In the genomic region with DNA sequence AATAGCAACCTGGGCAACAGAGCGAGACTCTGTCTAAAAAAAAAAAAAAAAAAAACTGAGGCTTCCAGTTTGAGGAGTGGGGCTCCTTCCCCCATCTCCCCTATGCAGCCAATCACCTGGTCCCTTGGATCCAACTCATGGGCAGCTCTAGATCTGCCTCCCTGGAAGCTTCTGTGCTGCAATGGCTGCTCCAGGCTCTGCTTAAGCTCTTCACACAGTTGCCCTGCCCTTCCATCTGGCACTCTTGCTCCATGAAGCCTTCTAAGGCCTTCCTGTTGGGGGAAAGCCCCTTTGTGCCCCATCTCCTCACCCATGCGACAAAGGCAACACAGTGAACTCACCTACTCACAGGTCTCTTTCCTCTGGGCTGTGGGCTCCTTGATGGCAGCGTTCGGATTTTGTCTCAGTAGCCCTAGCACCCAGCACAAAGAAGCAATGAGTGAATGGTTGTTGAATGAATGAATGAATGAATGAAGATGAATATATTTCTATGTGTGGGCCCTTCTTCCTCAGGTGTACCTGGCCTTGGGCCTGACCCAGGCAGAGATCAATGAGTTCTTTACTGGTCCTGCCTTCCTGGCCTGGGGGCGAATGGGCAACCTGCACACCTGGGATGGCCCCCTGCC, we compare ENCODE assay signal across 15 cellular contexts. TPM values are rescaled to one million over a fixed set of nuclear protein-coding genes. Genes with fewer than 3 reads are reported as not detected.
DNase-seq lines count a peak whose midpoint lies in the region; ATAC-seq and TF ChIP-seq lines count a peak whose summit lies in the region.
"Had no signal": no experiment of that assay in that cellular context is flagged by ENCODE, and none has a peak within 500 bp of the region (broad histone marks: within the 10 kb centered on the region; RNA-seq: fewer than 3 reads in every experiment).

No MANE protein-coding gene starts in this region.

- H4K20me1 ChIP-seq in mammary epithelial cell (ENCODE audit: insufficient read depth, low read length), result no peaks in the 10 kb centered on the region

- H3K4me1 Mint-ChIP-seq in MCF 10A (ENCODE audit: insufficient read depth, unreplicated experiment) (peaks cover 24% of the 10 kb centered on the region), T-cell (peaks cover 35 to 44% (median 44%) of the 10 kb centered on the region in 3 donors), glutamatergic neuron (ENCODE audit: low read depth, unreplicated experiment) (peaks cover 22% of the 10 kb centered on the region), type B pancreatic cell (ENCODE audit: unreplicated experiment) (peaks cover 11% of the 10 kb centered on the region)

- peaks cover 5% of the 10 kb centered on the region for H3K36me3 ChIP-seq in mammary epithelial cell (ENCODE audit: insufficient read depth, low read length)

- ATAC-seq in T-cell (replicated peaks in 1 of 4) (no peak), HG03439 (IDR thresholded peaks at IDR 0.05; ENCODE audit: unreplicated experiment) (no peak), GM19324 (IDR thresholded peaks at IDR 0.05; ENCODE audit: low FRiP score, unreplicated experiment) (no peak), GM18502 (IDR thresholded peaks at IDR 0.05; ENCODE audit: poor library complexity, unreplicated experiment) (no peak)
- ATAC-seq: activated CD4-positive, CD25-positive, alpha-beta regulatory T cell treated with anti-CD3 and anti-CD28 coated beads, Interleukin-2, amount 50 U/mL, for 24 hours had no signal

- H3K4me3 Mint-ChIP-seq in MCF 10A (ENCODE audit: unreplicated experiment) (peak overlapping the region; percentile 81), T-cell (peak overlapping the region; percentile 59 to 79 (median 72)), glutamatergic neuron (ENCODE audit: unreplicated experiment) (peak overlapping the region; percentile 94), type B pancreatic cell (peak overlapping the region; percentile 90)

- no peaks in the 10 kb centered on the region for H3K9me3 ChIP-seq in mammary epithelial cell (replicated peaks; ENCODE audit: insufficient read depth, low read length)
- H3K9me3 ChIP-seq: SJSA1 had no signal

- DNase-seq in MCF 10A (ENCODE audit: unreplicated experiment), result no peak
- DNase-seq in mammary epithelial cell, result no peak
- DNase-seq in T-cell, result no peak
- no peak for DNase-seq in glutamatergic neuron
- DNase-seq in type B pancreatic cell (ENCODE audit: extremely low spot score, unreplicated experiment), result no peak
- DNase-seq: amniotic stem cell; MV-4-11; NCI-H446; occipital lobe; stimulated activated CD4-positive, alpha-beta T cell treated with anti-CD3 and anti-CD28 coated beads, Interleukin-15, amount 100 ng/mL, for 24 hours had no signal

- H3K27me3 Mint-ChIP-seq in MCF 10A (ENCODE audit: insufficient read depth, unreplicated experiment) (no peaks in the 10 kb centered on the region), T-cell (no peaks in the 10 kb centered on the region), glutamatergic neuron (ENCODE audit: unreplicated experiment) (peaks cover 11% of the 10 kb centered on the region), type B pancreatic cell (no peaks in the 10 kb centered on the region)

- BruUV-seq in MCF 10A (replicated peaks; lab: Mats Ljungman, UMichigan) (no TSS peak), mammary epithelial cell (replicated peaks; lab: Mats Ljungman, UMichigan) (no TSS peak)

- H3K36me3 Mint-ChIP-seq in MCF 10A (ENCODE audit: insufficient read depth, unreplicated experiment), result peaks cover 35% of the 10 kb centered on the region
- peaks cover 6% of the 10 kb centered on the region for H3K36me3 Mint-ChIP-seq in T-cell
- H3K36me3 Mint-ChIP-seq in glutamatergic neuron (ENCODE audit: unreplicated experiment), result no peaks in the 10 kb centered on the region
- H3K36me3 Mint-ChIP-seq in type B pancreatic cell, result peaks cover 3% of the 10 kb centered on the region

- 91% methylated on average over 4 of the region's 5 CpGs for WGBS in mammary epithelial cell (ENCODE audit: low coverage, missing lambda C conversion rate)

- no peak overlapping the region for H3K9ac ChIP-seq in mammary epithelial cell (ENCODE audit: insufficient read depth, low read length)

- H3K27ac Mint-ChIP-seq in MCF 10A (ENCODE audit: low read depth, unreplicated experiment) (no peak overlapping the region), T-cell (peak overlapping the region in 1 of 2 donors; percentile 40), glutamatergic neuron (ENCODE audit: unreplicated experiment) (peak overlapping the region; percentile 100), type B pancreatic cell (no peak overlapping the region)

- H3K27ac ChIP-seq in mammary epithelial cell (ENCODE audit: insufficient read depth, low read depth, low read length), result no peak overlapping the region
- H3K27ac ChIP-seq: SJSA1 had no signal

- TF ChIP-seq CTCF in MCF 10A (IDR thresholded peaks at IDR 0.05; ENCODE audit: unreplicated experiment), result no peak
- TF ChIP-seq CTCF in mammary epithelial cell (conservative IDR thresholded peaks at IDR 0.05 in 1 of 2, IDR thresholded peaks at IDR 0.05 in 1 of 2; ENCODE audit: extremely low read depth in 1 of 2, insufficient read depth in 1 of 2, low read depth in 1 of 2, low read length in 2 of 2), result no peak
- no peak for TF ChIP-seq CTCF in glutamatergic neuron (IDR thresholded peaks at IDR 0.05; ENCODE audit: partially characterized antibody, unreplicated experiment)
- no peak for TF ChIP-seq CTCF in type B pancreatic cell (conservative IDR thresholded peaks at IDR 0.05)

- H3K9me3 Mint-ChIP-seq in MCF 10A (ENCODE audit: unreplicated experiment) (no peaks in the 10 kb centered on the region), T-cell (no peaks in the 10 kb centered on the region), glutamatergic neuron (ENCODE audit: unreplicated experiment) (peaks cover 11% of the 10 kb centered on the region), type B pancreatic cell (no peaks in the 10 kb centered on the region)

- H3K4me2 ChIP-seq in mammary epithelial cell (ENCODE audit: insufficient read depth, low read depth, low read length), result no peak overlapping the region

- in situ Hi-C loops in mammary epithelial cell (cut with MboI; ENCODE audit: low sequenced_read_pairs in 2 of 2), result no loop called here

- H3K4me3 ChIP-seq in mammary epithelial cell (replicated peaks in 1 of 3; ENCODE audit: insufficient read depth in 1 of 3, low read depth in 2 of 3, low read length in 3 of 3), result no peak overlapping the region

- no peaks in the 10 kb centered on the region for H3K27me3 ChIP-seq in mammary epithelial cell (ENCODE audit: insufficient read depth, low read length)
- H3K27me3 ChIP-seq: SJSA1 had no signal

- dilution Hi-C loops in mammary epithelial cell (cut with HindIII; ENCODE audit: low sequenced_read_pairs), result no loop called here

- H2AFZ ChIP-seq in mammary epithelial cell (ENCODE audit: low read depth, low read length), result no peak overlapping the region

- peaks cover 7% of the 10 kb centered on the region for H3K79me2 ChIP-seq in mammary epithelial cell (ENCODE audit: insufficient read depth, low read length)

- H3K4me1 ChIP-seq in mammary epithelial cell (ENCODE audit: insufficient read depth, low read length), result peaks cover 22% of the 10 kb centered on the region

- POLR2A ChIA-PET in MCF 10A (lab: Yijun Ruan, JAX), result no interaction called here
- POLR2A ChIA-PET in T-cell (lab: Charles Lee), result no interaction called here

- intact Hi-C loops in MCF 10A (cut with micrococcal nuclease) (no loop called here), mammary epithelial cell (cut with micrococcal nuclease) (no loop called here)

- CTCF ChIA-PET in MCF 10A (lab: Yijun Ruan, JAX), result interaction anchor here (0.6 kb wide), 1 partner anchor 471 kb away, joined by 3 read pairs; no protein-coding TSS in a partner anchor
- CTCF ChIA-PET in mammary epithelial cell (lab: Charles Lee; ENCODE audit: low non-redundant PET), result no interaction called here
- CTCF ChIA-PET in T-cell (lab: Charles Lee), result no interaction called here

RNA-seq across cellular contexts. Expression of gene NAGLU, which starts 1.9 kb away (rescaled TPM):
- total RNA-seq in MCF 10A (2022), result 21.0 and 29.5 TPM in 2 replicates
- total RNA-seq in mammary epithelial cell, result 10 to 100 TPM; 22.7 to 25.2 TPM
- 17.5 TPM for polyA plus RNA-seq in mammary epithelial cell
- polyA minus RNA-seq in mammary epithelial cell, result 28.6 TPM
- total RNA-seq in T-cell, result 10 to 100 TPM; 13.2 to 35.1 (median 28.8) TPM
- total RNA-seq in glutamatergic neuron (ENCODE audit: unreplicated experiment), result 42.8 TPM
- 24.0 and 26.5 TPM in 2 replicates for total RNA-seq in type B pancreatic cell (ENCODE audit: low replicate concordance)

RNA-seq across cellular contexts. Expression of gene HSD17B1, which starts 14.8 kb away (rescaled TPM):
- total RNA-seq in MCF 10A (2022) (13.0 and 18.1 TPM in 2 replicates), mammary epithelial cell (10 to 100 TPM; 19.3 to 23.8 TPM), T-cell (1 to 10 TPM; 1.2 to 2.2 (median 1.4) TPM), glutamatergic neuron (ENCODE audit: unreplicated experiment) (4.1 TPM), type B pancreatic cell (ENCODE audit: low replicate concordance) (2.2 and 2.7 TPM in 2 replicates)
- polyA plus RNA-seq in mammary epithelial cell, result 5.8 TPM
- polyA minus RNA-seq in mammary epithelial cell, result 0.16 TPM

RNA-seq across cellular contexts. Expression of gene COASY, which starts 24.0 kb away (rescaled TPM):
- 82.6 and 89.2 TPM in 2 replicates for total RNA-seq in MCF 10A (2022)
- total RNA-seq in mammary epithelial cell, result 10 to 100 TPM; 26.0 to 90.1 TPM
- polyA plus RNA-seq in mammary epithelial cell, result 61.1 TPM
- 92.7 TPM for polyA minus RNA-seq in mammary epithelial cell
- total RNA-seq in T-cell, result 10 to 100 TPM; 43.2 to 79.0 (median 74.9) TPM
- 57.4 TPM for total RNA-seq in glutamatergic neuron (ENCODE audit: unreplicated experiment)
- 78.0 and 80.8 TPM in 2 replicates for total RNA-seq in type B pancreatic cell (ENCODE audit: low replicate concordance)

RNA-seq across cellular contexts. Expression of gene MLX, which starts 29.0 kb away (rescaled TPM):
- 37.3 and 39.6 TPM in 2 replicates for total RNA-seq in MCF 10A (2022)
- total RNA-seq in mammary epithelial cell, result 10 to 100 TPM; 24.5 to 40.4 TPM
- polyA plus RNA-seq in mammary epithelial cell, result 49.3 TPM
- 26.6 TPM for polyA minus RNA-seq in mammary epithelial cell
- total RNA-seq in T-cell, result 10 to 100 TPM; 31.4 to 68.9 (median 61.2) TPM
- total RNA-seq in glutamatergic neuron (ENCODE audit: unreplicated experiment), result 62.5 TPM
- total RNA-seq in type B pancreatic cell (ENCODE audit: low replicate concordance), result 31.3 and 32.3 TPM in 2 replicates

RNA-seq across cellular contexts. Expression of gene PSMC3IP, which starts 39.6 kb away (rescaled TPM):
- total RNA-seq in MCF 10A (2022) (10.3 and 12.0 TPM in 2 replicates), mammary epithelial cell (10 to 100 TPM in 1 of 2 donors, 1 to 10 TPM in 1; 2.2 to 25.2 TPM), T-cell (1 to 10 TPM; 2.2 to 4.3 (median 3.2) TPM), glutamatergic neuron (ENCODE audit: unreplicated experiment) (12.0 TPM), type B pancreatic cell (ENCODE audit: low replicate concordance) (10.6 and 22.6 TPM in 2 replicates)
- polyA plus RNA-seq in mammary epithelial cell, result 14.4 TPM
- 8.2 TPM for polyA minus RNA-seq in mammary epithelial cell
